Comparison of ENCODE assay signal across 1 cellular context in the genomic region with DNA sequence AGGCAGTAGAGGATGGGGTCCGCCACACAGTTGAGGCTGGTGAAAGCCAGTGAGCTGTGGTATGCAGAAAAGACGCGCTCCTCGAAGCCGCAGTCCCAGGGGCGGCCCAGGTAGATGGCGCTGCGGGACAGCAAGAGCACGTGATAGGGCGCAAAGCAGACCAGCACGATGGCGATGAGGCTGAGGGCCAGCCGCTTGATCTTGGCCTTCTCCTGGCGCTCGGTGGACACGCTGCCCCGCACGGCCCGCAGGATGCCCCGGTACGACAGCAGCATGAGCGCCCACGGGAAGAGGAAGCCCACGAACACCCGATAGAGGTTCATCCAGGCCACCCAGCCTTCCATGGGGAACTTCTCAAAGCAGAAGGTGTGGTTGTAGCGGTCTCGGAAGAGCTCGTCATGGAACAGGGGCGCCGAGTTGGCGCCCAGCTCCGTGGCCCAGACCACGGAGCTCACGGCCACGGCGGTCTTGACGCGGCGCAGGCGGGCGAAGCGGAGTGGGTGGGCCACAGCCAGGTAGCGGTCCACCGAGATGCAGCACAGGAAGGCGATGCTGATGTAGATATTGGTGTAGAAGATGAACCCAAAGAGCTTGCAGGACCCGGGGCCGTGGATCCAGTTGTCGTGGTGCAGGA.
TF ChIP-seq lines count a peak whose summit lies in the region.

No MANE protein-coding gene starts in this region.

TF ChIP-seq in K562, 482 proteins besides CTCF, POLR2A, EP300 and RAD21 (continued from another document and continues in another):
- TF ChIP-seq MITF (IDR thresholded peaks at IDR 0.05) (peak; percentile 82; the same call in 1 of the 2 replicates), ZBTB2 (IDR thresholded peaks at IDR 0.05) (no peak), POLR2AphosphoS5 (IDR thresholded peaks at IDR 0.05; ENCODE audit: control insufficient read depth, insufficient read depth, low read depth, low read length) (no peak), USF1 (CRISPR knock-in tag; IDR thresholded peaks at IDR 0.05) (peak; percentile 97), ZNF133 (CRISPR knock-in tag; IDR thresholded peaks at IDR 0.05) (no peak), NR3C1 (CRISPR knock-in tag; IDR thresholded peaks at IDR 0.05) (no peak), ARID3A (IDR thresholded peaks at IDR 0.05; ENCODE audit: borderline replicate concordance, low read depth, low read length) (no peak), PML (IDR thresholded peaks at IDR 0.05; ENCODE audit: low read length) (no peak), RERE (CRISPR knock-in tag; IDR thresholded peaks at IDR 0.05; ENCODE audit: borderline replicate concordance) (no peak), FOXK1 (CRISPR knock-in tag; IDR thresholded peaks at IDR 0.05; ENCODE audit: borderline replicate concordance) (no peak), ZBTB33 (CRISPR knock-in tag; IDR thresholded peaks at IDR 0.05) (peak; percentile 88), ZNF609 (CRISPR knock-in tag; IDR thresholded peaks at IDR 0.05; ENCODE audit: borderline replicate concordance) (no peak), PRDM10 (IDR thresholded peaks at IDR 0.05; ENCODE audit: partially characterized antibody) (no peak), E2F5 (CRISPR knock-in tag; IDR thresholded peaks at IDR 0.05) (no peak), ZNF589 (CRISPR knock-in tag; IDR thresholded peaks at IDR 0.05; ENCODE audit: low read depth) (no peak), HNRNPLL (IDR thresholded peaks at IDR 0.05; ENCODE audit: low read depth, low read length, poor library complexity, severe bottlenecking) (no peak), RBM17 (IDR thresholded peaks at IDR 0.05; ENCODE audit: borderline replicate concordance, low read depth, low read length) (no peak), CGGBP1 (CRISPR knock-in tag; IDR thresholded peaks at IDR 0.05) (no peak)
- TF ChIP-seq, protein P1, sequence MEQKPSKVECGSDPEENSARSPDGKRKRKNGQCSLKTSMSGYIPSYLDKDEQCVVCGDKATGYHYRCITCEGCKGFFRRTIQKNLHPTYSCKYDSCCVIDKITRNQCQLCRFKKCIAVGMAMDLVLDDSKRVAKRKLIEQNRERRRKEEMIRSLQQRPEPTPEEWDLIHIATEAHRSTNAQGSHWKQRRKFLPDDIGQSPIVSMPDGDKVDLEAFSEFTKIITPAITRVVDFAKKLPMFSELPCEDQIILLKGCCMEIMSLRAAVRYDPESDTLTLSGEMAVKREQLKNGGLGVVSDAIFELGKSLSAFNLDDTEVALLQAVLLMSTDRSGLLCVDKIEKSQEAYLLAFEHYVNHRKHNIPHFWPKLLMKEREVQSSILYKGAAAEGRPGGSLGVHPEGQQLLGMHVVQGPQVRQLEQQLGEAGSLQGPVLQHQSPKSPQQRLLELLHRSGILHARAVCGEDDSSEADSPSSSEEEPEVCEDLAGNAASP (IDR thresholded peaks at IDR 0.05) = no peak
